Comparison of ENCODE assay signal across 8 cellular contexts in genomic region chr15:52227456-52227855, GRCh38. TPM values are rescaled to one million over a fixed set of nuclear protein-coding genes. Genes with fewer than 3 reads are reported as not detected.
DNase-seq lines count a peak whose midpoint lies in the region; ATAC-seq and TF ChIP-seq lines count a peak whose summit lies in the region.

No MANE protein-coding gene starts in this region.

- H3K4me3 ChIP-seq in AG09309 (ENCODE audit: control insufficient read depth, low read depth, low read length) (no peak overlapping the region), WI38 (ENCODE audit: low read depth, low read length) (no peak overlapping the region), cardiac fibroblast (replicated peaks in 1 of 2; ENCODE audit: low read depth in 2 of 2, low read length in 2 of 2) (no peak overlapping the region)

- peak; percentile 61 for DNase-seq in AG09309 (ENCODE audit: low read depth)
- peak; percentile 66 for DNase-seq in NCI-H2171 treated with DMSO at 0.1 percent for 48 hours (lab: John Stamatoyannopoulos, UW)
- peak; percentile 90 for DNase-seq in cardiac fibroblast (ENCODE audit: low read depth in 2 of 2)
- DNase-seq in left colon, result peak; percentile 58 to 74
- DNase-seq in stimulated activated CD4-positive, alpha-beta T cell treated with anti-CD3 and anti-CD28 coated beads, Interleukin-4, amount 100 ng/mL, for 4 hours, result peak; percentile 48 to 69

- peak; percentile 85 for TF ChIP-seq CTCF in AG09309 (IDR thresholded peaks at IDR 0.05; ENCODE audit: control insufficient read depth, insufficient read depth, low read depth, low read length, missing control alignments)
- TF ChIP-seq CTCF in WI38 (IDR thresholded peaks at IDR 0.05; ENCODE audit: low read depth, low read length), result peak; percentile 82
- peak; percentile 83 for TF ChIP-seq CTCF in cardiac fibroblast (IDR thresholded peaks at IDR 0.05; ENCODE audit: low read depth, low read length)

- intact Hi-C loops in left colon (cut with DNase I, micrococcal nuclease), result no loop called here

- ATAC-seq in GM18873 (IDR thresholded peaks at IDR 0.05; ENCODE audit: low FRiP score, unreplicated experiment) (peak; percentile 78), HG03097 (IDR thresholded peaks at IDR 0.05; ENCODE audit: low FRiP score, unreplicated experiment) (peak; percentile 76), left colon (peak; percentile 58)

RNA-seq across cellular contexts. Expression of gene GNB5, which starts 36.3 kb away (rescaled TPM):
- total RNA-seq in left colon, result 1 to 10 TPM; 5.4 to 9.2 TPM
